9 cellular contexts compared by ENCODE assay signal in the genomic region with DNA sequence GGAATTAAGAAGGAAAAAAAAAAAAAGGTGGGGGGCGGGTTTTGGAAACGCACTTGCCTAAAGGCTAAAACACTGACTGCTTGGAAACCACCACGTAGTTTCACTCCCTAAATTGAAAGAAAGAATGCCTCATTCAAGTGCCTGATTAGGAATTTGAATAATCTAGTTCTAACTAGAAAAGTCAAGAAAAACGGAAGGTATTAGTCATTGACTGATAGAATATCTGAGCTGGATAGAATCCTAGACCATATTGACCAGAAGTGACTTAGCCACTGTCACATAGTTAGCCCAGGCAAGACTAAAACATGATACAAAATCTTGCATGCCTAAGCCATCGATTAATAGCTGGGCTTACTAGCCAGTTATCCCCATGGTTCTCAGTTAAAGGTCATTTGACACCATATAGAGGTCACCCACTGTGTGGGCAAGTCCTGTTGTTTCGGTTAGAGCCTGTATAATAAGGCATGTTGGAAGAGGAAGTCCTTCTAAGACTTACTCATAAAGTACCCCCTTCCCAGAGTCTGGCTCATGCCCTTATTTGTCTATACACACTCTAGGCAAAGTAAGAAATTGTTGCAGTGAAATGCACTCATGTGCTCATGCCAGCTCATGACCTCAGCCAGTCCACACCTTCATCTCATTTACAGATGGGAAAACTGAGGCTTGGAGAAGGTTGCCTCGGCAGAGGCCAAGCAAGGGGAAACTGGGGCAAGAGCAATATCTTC. TPM values are rescaled to one million over a fixed set of nuclear protein-coding genes. Genes with fewer than 3 reads are reported as not detected.
DNase-seq lines count a peak whose midpoint lies in the region; ATAC-seq and TF ChIP-seq lines count a peak whose summit lies in the region.
"Had no signal": no experiment of that assay in that cellular context is flagged by ENCODE, and none has a peak within 500 bp of the region (broad histone marks: within the 10 kb centered on the region; RNA-seq: fewer than 3 reads in every experiment).

No MANE protein-coding gene starts in this region.

- TF ChIP-seq CTCF in omental fat pad (IDR thresholded peaks at IDR 0.05), result no peak
- no peak for TF ChIP-seq CTCF in GM13977 (IDR thresholded peaks at IDR 0.05; ENCODE audit: extremely low read depth, insufficient read depth, missing control alignments)

- in situ Hi-C loops in GM13977 (cut with MboI; ENCODE audit: low pct_unique_long_range_greater_than_20kb, low sequenced_read_pairs, unreplicated experiment), result no loop called here

- DNase-seq in RPMI7951 (ENCODE audit: low read depth) (peak; percentile 74), omental fat pad (ENCODE audit: low spot score) (no peak), GM13977 (ENCODE audit: low spot score) (no peak), GM03348 (ENCODE audit: low spot score) (no peak), left lobe of liver (ENCODE audit: low spot score) (no peak), D341Med (ENCODE audit: low spot score) (no peak)

- ATAC-seq in GM19035 (IDR thresholded peaks at IDR 0.05; ENCODE audit: unreplicated experiment) (peak; percentile 85), HG02981 (IDR thresholded peaks at IDR 0.05; ENCODE audit: unreplicated experiment) (peak; percentile 84), omental fat pad (ENCODE audit: low FRiP score) (peak; percentile 70), left lobe of liver (no peak)

RNA-seq across cellular contexts. Expression of a gene that starts 40.2 kb away (rescaled TPM):
- total RNA-seq in RPMI7951 (2014; rRNA removed; shearing (Covaris generic)), result 6.8 and 7.9 TPM in 2 replicates
- total RNA-seq in omental fat pad (1 to 10 TPM in 3 of 4 donors, under 1 TPM in 1; 0.65 to 4.2 (median 2.1) TPM), left lobe of liver (18.0 TPM)
- total RNA-seq: OCI-LY7 had no signal
